ENCODE assay signal across 8 cellular contexts in the genomic region with DNA sequence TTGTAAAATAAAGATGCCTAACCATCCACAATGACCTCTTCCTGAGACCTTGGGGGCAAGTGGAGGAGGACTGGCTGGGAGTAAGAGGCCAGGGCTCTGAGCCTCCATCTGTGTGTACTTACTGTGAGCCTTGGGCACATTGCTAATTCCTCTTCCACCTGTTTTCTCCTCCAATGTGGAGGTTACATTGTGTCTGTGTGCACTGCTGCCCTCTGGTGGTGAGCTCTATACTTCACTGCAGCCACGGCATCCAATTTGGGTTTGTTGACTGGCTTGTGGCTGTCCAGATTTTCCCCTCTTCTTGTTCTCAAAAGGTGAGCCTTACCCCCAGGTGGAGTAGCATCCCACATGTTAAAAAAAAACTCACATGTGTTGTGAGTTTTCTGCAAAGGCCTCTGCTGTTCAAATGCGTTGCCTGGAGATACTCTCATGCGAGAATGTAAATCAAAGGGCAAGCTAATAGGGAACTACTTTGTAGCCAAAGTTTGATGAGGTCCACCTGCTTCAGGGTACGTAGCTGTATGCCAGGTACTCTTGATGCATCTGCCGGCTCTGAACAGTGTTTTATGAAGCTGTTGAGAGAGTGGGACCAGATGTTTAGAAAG.
DNase-seq lines count a peak whose midpoint lies in the region; ATAC-seq and TF ChIP-seq lines count a peak whose summit lies in the region.

No MANE protein-coding gene starts in this region.

- H3K27ac ChIP-seq in SJSA1 (no peak overlapping the region), upper lobe of right lung (no peak overlapping the region)

- no peak overlapping the region for H3K27ac Mint-ChIP-seq in activated naive CD4-positive, alpha-beta T cell treated with anti-CD3 and anti-CD28 coated beads for 36 hours

- no peaks in the 10 kb centered on the region for H3K9me3 Mint-ChIP-seq in activated naive CD4-positive, alpha-beta T cell treated with anti-CD3 and anti-CD28 coated beads for 36 hours

- intact Hi-C loops in activated naive CD4-positive, alpha-beta T cell treated with anti-CD3 and anti-CD28 coated beads for 36 hours (cut with micrococcal nuclease): loop anchor here (1.0 to 5.0 kb wide), 3 partner anchors 182 to 516 kb away; a partner anchor contains a TSS
- intact Hi-C loops in upper lobe of right lung (cut with DNase I): loop anchor here (5.0 kb wide), 1 partner anchor 301 kb away; no protein-coding TSS in a partner anchor

- H3K4me3 ChIP-seq in SJSA1: no peak overlapping the region
- H3K4me3 ChIP-seq in upper lobe of right lung: no peak overlapping the region

- TF ChIP-seq CTCF in upper lobe of right lung (IDR thresholded peaks at IDR 0.05): peak; percentile 89

- H3K9me3 ChIP-seq in SJSA1 (replicated peaks): no peaks in the 10 kb centered on the region
- H3K9me3 ChIP-seq in upper lobe of right lung: no peaks in the 10 kb centered on the region

- no peaks in the 10 kb centered on the region for H3K36me3 Mint-ChIP-seq in activated naive CD4-positive, alpha-beta T cell treated with anti-CD3 and anti-CD28 coated beads for 36 hours (ENCODE audit: low read depth)

- ATAC-seq in GM21529 (IDR thresholded peaks at IDR 0.05; ENCODE audit: unreplicated experiment) (peak; percentile 89), upper lobe of right lung (peak; percentile 93)

- H3K4me1 ChIP-seq in SJSA1 (replicated peaks) (no peaks in the 10 kb centered on the region), upper lobe of right lung (no peaks in the 10 kb centered on the region)

- CTCF ChIA-PET in activated naive CD4-positive, alpha-beta T cell treated with anti-CD3 and anti-CD28 coated beads for 36 hours (lab: Charles Lee): interaction anchor here (0.6 to 10.2 kb wide), 40 partner anchors 8 to 1525 kb away, joined by 3 to 174 read pairs (median 4); a partner anchor contains a TSS

- H3K27me3 Mint-ChIP-seq in activated naive CD4-positive, alpha-beta T cell treated with anti-CD3 and anti-CD28 coated beads for 36 hours (ENCODE audit: low read depth): peaks cover 9% of the 10 kb centered on the region

- no peaks in the 10 kb centered on the region for H3K4me1 Mint-ChIP-seq in activated naive CD4-positive, alpha-beta T cell treated with anti-CD3 and anti-CD28 coated beads for 36 hours (ENCODE audit: low read depth)

- H3K4me3 Mint-ChIP-seq in activated naive CD4-positive, alpha-beta T cell treated with anti-CD3 and anti-CD28 coated beads for 36 hours: no peak overlapping the region

- DNase-seq in DMS114 treated with DMSO at 0.1 percent for 48 hours (lab: John Stamatoyannopoulos, UW; ENCODE audit: unreplicated experiment) (peak; percentile 42), Kasumi-1 (lab: John Stamatoyannopoulos, UW) (peak; percentile 53 to 57), SJSA1 (ENCODE audit: low read depth in 1 of 2, low spot score in 2 of 2) (peak; percentile 39 to 63), glomerular visceral epithelial cell (ENCODE audit: extremely low spot score) (peak; percentile 52), pons (ENCODE audit: low spot score) (peak; percentile 49), upper lobe of right lung (peak; percentile 76)
- peak; percentile 81 for DNase-seq in activated naive CD4-positive, alpha-beta T cell treated with anti-CD3 and anti-CD28 coated beads for 36 hours

- H3K27me3 ChIP-seq in SJSA1 (replicated peaks) (peaks cover 24% of the 10 kb centered on the region; the same call in 1 of the 2 replicates), upper lobe of right lung (peaks cover 8% of the 10 kb centered on the region)

- H3K36me3 ChIP-seq in SJSA1 (no peaks in the 10 kb centered on the region), upper lobe of right lung (no peaks in the 10 kb centered on the region)
